8 cellular contexts compared by ENCODE assay signal in genomic region chr9:109520475-109521132, GRCh38. TPM values are rescaled to one million over a fixed set of nuclear protein-coding genes. Genes with fewer than 3 reads are reported as not detected.
A peak's percentile ranks its signal among the peaks of the same experiment; 100 is the strongest.
DNase-seq lines count a peak whose midpoint lies in the region; ATAC-seq and TF ChIP-seq lines count a peak whose summit lies in the region.

No MANE protein-coding gene starts in this region.

- POLR2A ChIA-PET in AG04449 (lab: Yijun Ruan, JAX): no interaction called here

- ATAC-seq in HG02571 (IDR thresholded peaks at IDR 0.05; ENCODE audit: unreplicated experiment) (peak; percentile 76), lung (ENCODE audit: insufficient read depth, low FRiP score) (peak; percentile 85)

- CTCF ChIA-PET in AG04449 (lab: Yijun Ruan, JAX): interaction anchor here (0.9 to 5.5 kb wide), 11 partner anchors 9 to 432 kb away, joined by 3 to 29 read pairs (median 3); no protein-coding TSS in a partner anchor

- H3K27me3 ChIP-seq in lung (ENCODE audit: control insufficient read depth, insufficient read depth): no peaks in the 10 kb centered on the region

- 20 to 22% methylated on average over 11 of the region's 11 CpGs for WGBS in lung, 2 donors

- H3K27ac ChIP-seq in lung (ENCODE audit: low read depth in 1 of 2, low read length in 1 of 2) (no peak overlapping the region), substantia nigra (ENCODE audit: low read depth, low read length, poor library complexity, severe bottlenecking) (no peak overlapping the region)

- TF ChIP-seq CTCF in AG04449 (IDR thresholded peaks at IDR 0.05; ENCODE audit: insufficient read depth, low read length, missing control alignments): peak; percentile 83
- peak; percentile 96 for TF ChIP-seq CTCF in GM12873 (IDR thresholded peaks at IDR 0.05; ENCODE audit: insufficient read depth, low read depth, low read length, missing control alignments)
- TF ChIP-seq CTCF in lung (IDR thresholded peaks at IDR 0.05; ENCODE audit: control extremely low read depth, extremely low read depth): peak; percentile 73

- DNase-seq in AG04449 (ENCODE audit: low read depth, low spot score): no peak
- DNase-seq in NCI-H1048 (lab: John Stamatoyannopoulos, UW): peak; percentile 42
- peak; percentile 83 for DNase-seq in SK-MEL-5 (ENCODE audit: low read depth, low spot score)
- DNase-seq in dermis microvascular lymphatic vessel endothelial cell (ENCODE audit: low read depth in 2 of 2): peak; percentile 69 to 74
- peak; percentile 66 for DNase-seq in lung (ENCODE audit: low spot score)
- peak in 31 of 49 donors; percentile 2 to 62 (median 30) for DNase-seq in substantia nigra (lab: John Stamatoyannopoulos, UW)

- H3K4me3 ChIP-seq in AG04449 (ENCODE audit: low read depth, low read length): no peak overlapping the region
- H3K4me3 ChIP-seq in lung: no peak overlapping the region

- in situ Hi-C loops in SK-MEL-5 (cut with HindIII; ENCODE audit: low pct_unique_long_range_greater_than_20kb, low sequenced_read_pairs): no loop called here

- no peaks in the 10 kb centered on the region for H3K36me3 ChIP-seq in lung (ENCODE audit: control insufficient read depth in 2 of 2, insufficient read depth in 2 of 2, low read length in 2 of 2)

- H3K4me1 ChIP-seq in lung (ENCODE audit: control insufficient read depth in 2 of 2, insufficient read depth in 2 of 2, low read length in 2 of 2): peaks cover 0 to 5% of the 10 kb centered on the region in 2 donors

- no peaks in the 10 kb centered on the region for H3K9me3 ChIP-seq in lung (ENCODE audit: control insufficient read depth in 2 of 2, insufficient read depth in 1 of 2, low read length in 1 of 2)

RNA-seq across cellular contexts. Expression of gene PTPN3, which starts 22.5 kb away (rescaled TPM):
- 5.7 and 7.1 TPM in 2 replicates for total RNA-seq in SK-MEL-5 (2014; rRNA removed; shearing (Covaris generic))
- polyA plus RNA-seq in SK-MEL-5 (2015; cell fraction: cytosol; rRNA removed): 8.8 and 12.9 TPM in 2 replicates
- polyA plus RNA-seq in SK-MEL-5 (2015; cell fraction: nucleus; rRNA removed): 10.8 and 26.6 TPM in 2 replicates
- total RNA-seq in dermis microvascular lymphatic vessel endothelial cell (2.1 and 5.3 TPM in 2 replicates), lung (10 to 100 TPM; 13.3 to 16.9 TPM)
- polyA plus RNA-seq in lung: 1 to 10 TPM; 5.7 to 9.1 TPM
